18 cellular contexts compared by ENCODE assay signal in the genomic region with DNA sequence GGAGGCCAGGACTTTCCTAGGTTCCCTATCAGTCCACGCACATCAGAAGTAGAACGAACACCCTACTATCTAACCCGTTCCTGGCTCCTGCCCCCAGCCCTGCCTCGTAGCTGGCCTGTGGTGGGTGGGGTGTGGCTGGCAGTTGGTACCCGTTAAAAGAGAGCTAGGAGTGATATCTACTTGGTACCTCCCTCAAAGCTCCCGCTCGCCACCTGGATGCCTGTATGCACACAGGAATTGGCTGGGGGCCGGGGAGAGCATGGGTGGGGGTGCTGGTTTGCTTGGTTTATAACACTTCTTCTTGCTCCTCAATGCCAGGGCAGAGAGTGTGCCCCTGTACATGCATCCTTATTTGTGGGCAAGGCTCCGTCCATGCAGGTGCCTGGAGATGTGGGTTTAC. TPM values are rescaled to one million over a fixed set of nuclear protein-coding genes. Genes with fewer than 3 reads are reported as not detected.
DNase-seq lines count a peak whose midpoint lies in the region; ATAC-seq and TF ChIP-seq lines count a peak whose summit lies in the region.
"Had no signal": no experiment of that assay in that cellular context is flagged by ENCODE, and none has a peak within 500 bp of the region (broad histone marks: within the 10 kb centered on the region; RNA-seq: fewer than 3 reads in every experiment).

No MANE protein-coding gene starts in this region.

- H3K4me2 ChIP-seq in H9 (ENCODE audit: insufficient read depth, insufficient read length, low read length), result peak overlapping the region; percentile 68
- H3K4me2 ChIP-seq in neuronal stem cell (ENCODE audit: insufficient read depth, low read length, poor library complexity, severe bottlenecking), result peak overlapping the region; percentile 82

- H2BK12ac ChIP-seq in H9 (ENCODE audit: insufficient read length, low read depth, low read length) (no peak overlapping the region), neuronal stem cell (ENCODE audit: low read length) (no peak overlapping the region)

- H3K36me3 Mint-ChIP-seq in H9 (ENCODE audit: insufficient read depth in 1 of 3, low read depth in 3 of 3), result no peaks in the 10 kb centered on the region
- peaks cover 5% of the 10 kb centered on the region for H3K36me3 Mint-ChIP-seq in T-helper 17 cell (ENCODE audit: low read depth)
- H3K36me3 Mint-ChIP-seq: activated naive CD4-positive, alpha-beta T cell treated with anti-CD3 and anti-CD28 coated beads, Interleukin-2, amount 50 U/mL, for 72 hours had no signal

- no peak overlapping the region for H3K14ac ChIP-seq in H9 (ENCODE audit: insufficient read depth, low read length)
- no peak overlapping the region for H3K14ac ChIP-seq in neuronal stem cell (ENCODE audit: low read length)

- H2AK5ac ChIP-seq in H9 (ENCODE audit: insufficient read length, low read length) (no peak overlapping the region), neuronal stem cell (ENCODE audit: low read depth, low read length) (peak overlapping the region; percentile 60)

- TF ChIP-seq CTCF in H9 (conservative IDR thresholded peaks at IDR 0.05) (no peak), ovary (IDR thresholded peaks at IDR 0.05) (no peak)

- H3K27me3 Mint-ChIP-seq in H9 (ENCODE audit: low read depth), result peaks cover 63% of the 10 kb centered on the region
- peaks cover 62% of the 10 kb centered on the region for H3K27me3 Mint-ChIP-seq in T-helper 17 cell

- H4K91ac ChIP-seq in H9 (ENCODE audit: insufficient read length, low read depth, low read length) (no peak overlapping the region), neuronal stem cell (ENCODE audit: low read depth, low read length, poor library complexity) (no peak overlapping the region)

- no peaks in the 10 kb centered on the region; the same call in 1 of the 2 replicates for H3K4me1 ChIP-seq in H9 (ENCODE audit: insufficient read depth, low read length)
- H3K4me1 ChIP-seq in iPS-15b (ENCODE audit: control insufficient read depth, insufficient read depth, low read length), result no peaks in the 10 kb centered on the region
- peaks cover 4 to 8% of the 10 kb centered on the region in 2 donors for H3K4me1 ChIP-seq in neuronal stem cell (ENCODE audit: control insufficient read depth in 2 of 2, insufficient read depth in 1 of 2, low read depth in 1 of 2, low read length in 2 of 2)
- peaks cover 2% of the 10 kb centered on the region for H3K4me1 ChIP-seq in ovary (ENCODE audit: insufficient read depth)

- no peak overlapping the region for H3T11ph ChIP-seq in H9 (ENCODE audit: low read length)

- intact Hi-C loops in ovary (cut with DNase I), result no loop called here

- H2BK20ac ChIP-seq in H9 (ENCODE audit: low read depth, low read length, poor library complexity, severe bottlenecking), result no peak overlapping the region

- H2BK120ac ChIP-seq in H9 (ENCODE audit: low read depth, low read length, poor library complexity, severe bottlenecking) (no peak overlapping the region), neuronal stem cell (ENCODE audit: low read depth, low read length) (no peak overlapping the region)

- H2BK5ac ChIP-seq in H9 (ENCODE audit: insufficient read length, low read length) (no peak overlapping the region), neuronal stem cell (ENCODE audit: low read length) (no peak overlapping the region)

- H4K5ac ChIP-seq in H9 (ENCODE audit: insufficient read length, low read depth, low read length), result no peak overlapping the region

- H3K4ac ChIP-seq in H9 (ENCODE audit: low read depth, low read length) (no peak overlapping the region), neuronal stem cell (ENCODE audit: low read length) (no peak overlapping the region)

- H3K23me2 ChIP-seq in H9 (ENCODE audit: insufficient read length, low read depth, low read length, poor library complexity, severe bottlenecking), result peaks cover 6% of the 10 kb centered on the region

- H3K27ac Mint-ChIP-seq in H9 (no peak overlapping the region; a peak in 1 of 7 replicates), T-helper 17 cell (no peak overlapping the region)
- H3K27ac Mint-ChIP-seq: activated naive CD4-positive, alpha-beta T cell treated with anti-CD3 and anti-CD28 coated beads, Interleukin-2, amount 50 U/mL, for 72 hours had no signal

- H3K9ac ChIP-seq in H9 (ENCODE audit: extremely low read depth, insufficient read length, low read length) (no peak overlapping the region), iPS-15b (ENCODE audit: low read depth, low read length) (no peak overlapping the region), neuronal stem cell (ENCODE audit: low read depth, low read length, poor library complexity) (no peak overlapping the region)

- no peak for DNase-seq in H9
- DNase-seq in T-helper 17 cell, result no peak
- DNase-seq in neuronal stem cell (ENCODE audit: low spot score), result no peak
- DNase-seq in UCSD-AML1 (lab: John Stamatoyannopoulos, UW; ENCODE audit: unreplicated experiment), result no peak
- no peak for DNase-seq in ovary
- no peak for DNase-seq in glomerular visceral epithelial cell (ENCODE audit: extremely low spot score)
- DNase-seq: activated CD4-positive, alpha-beta T cell treated with anti-CD3 and anti-CD28 coated beads for 4 hours; NCI-H1417 treated with DMSO at 0.1 percent for 48 hours; NCI-H345; SHP77 treated with DMSO at 0.1 percent for 48 hours; stimulated activated CD4-positive, alpha-beta T cell treated with anti-CD3 and anti-CD28 coated beads, Interleukin-4, amount 100 ng/mL, for 24 hours had no signal

- peak overlapping the region; percentile 67 to 79 for H3K4me3 Mint-ChIP-seq in H9
- H3K4me3 Mint-ChIP-seq in T-helper 17 cell, result peak overlapping the region; percentile 60

- H4K20me1 ChIP-seq in H9 (ENCODE audit: control insufficient read depth, insufficient read depth, insufficient read length), result no peaks in the 10 kb centered on the region

- H3K9me3 ChIP-seq in H9 (ENCODE audit: control insufficient read depth, low read depth, low read length) (no peaks in the 10 kb centered on the region), T-helper 17 cell (ENCODE audit: control insufficient read depth, low read length, poor library complexity, severe bottlenecking) (no peaks in the 10 kb centered on the region), iPS-15b (ENCODE audit: control insufficient read depth, insufficient read depth, low read length) (no peaks in the 10 kb centered on the region), neuronal stem cell (replicated peaks in 1 of 2; ENCODE audit: control insufficient read depth in 2 of 2, insufficient read depth in 1 of 2, low read depth in 1 of 2, low read length in 2 of 2) (peaks cover 0 to 2% of the 10 kb centered on the region in 2 donors), ovary (no peaks in the 10 kb centered on the region)
- H3K9me3 ChIP-seq: pancreas, thoracic aorta had no signal

- TF ChIP-seq POLR2A in ovary (IDR thresholded peaks at IDR 0.05), result no peak

- H3K27me3 ChIP-seq in H9 (ENCODE audit: insufficient read depth, low read length) (no peaks in the 10 kb centered on the region; the same call in 1 of the 2 replicates), iPS-15b (ENCODE audit: control insufficient read depth, insufficient read depth, low read length) (peaks cover 43% of the 10 kb centered on the region), neuronal stem cell (ENCODE audit: control insufficient read depth in 3 of 3, insufficient read depth in 3 of 3, low read depth in 1 of 3, low read length in 3 of 3) (peaks cover 0 to 63% (median 8%) of the 10 kb centered on the region in 3 experiments), ovary (no peaks in the 10 kb centered on the region)
- H3K27me3 ChIP-seq: cardiac muscle cell, pancreas had no signal

- no CpG with 5 or more reads among the region's 9 CpGs for WGBS in H9 (ENCODE audit: extremely low coverage, insufficient read length, low lambda C conversion rate)
- WGBS in neuronal stem cell (ENCODE audit: extremely low coverage in 2 of 2, insufficient read length in 2 of 2, insufficient replicate concordance in 1 of 2), 2 donors, result no CpG with 5 or more reads among the region's 9 CpGs
- WGBS in ovary, 3 donors, result 59 to 74% (median 73%) methylated on average over 9 of the region's 9 CpGs

- TF ChIP-seq EP300 in ovary (IDR thresholded peaks at IDR 0.05), result no peak

- H3K18ac ChIP-seq in H9 (ENCODE audit: insufficient read length, low read depth, low read length) (no peak overlapping the region), neuronal stem cell (ENCODE audit: low read length) (peak overlapping the region; percentile 69)

- no peaks in the 10 kb centered on the region; the same call in 1 of the 2 replicates for H3K79me2 ChIP-seq in H9 (ENCODE audit: insufficient read depth, low read length)

- ATAC-seq in T-helper 17 cell (no peak), HG03460 (IDR thresholded peaks at IDR 0.05; ENCODE audit: unreplicated experiment) (no peak)
- ATAC-seq: GM12878, pancreas had no signal

- H3K56ac ChIP-seq in H9 (ENCODE audit: insufficient read length, low read depth, low read length), result no peak overlapping the region

- H2AFZ ChIP-seq in H9 (ENCODE audit: low read length) (no peak overlapping the region), neuronal stem cell (ENCODE audit: low read length) (peak overlapping the region; percentile 97)

- H3K27ac ChIP-seq in H9 (ENCODE audit: insufficient read length, low read depth, low read length) (no peak overlapping the region), neuronal stem cell (replicated peaks; ENCODE audit: low read length) (no peak overlapping the region), ovary (no peak overlapping the region)
- H3K27ac ChIP-seq: cardiac muscle cell, pancreas, thoracic aorta had no signal

- H3K4me1 Mint-ChIP-seq in H9 (peaks cover 14 to 21% of the 10 kb centered on the region in 2 experiments), T-helper 17 cell (peaks cover 11% of the 10 kb centered on the region)

- H3K36me3 ChIP-seq in iPS-15b (ENCODE audit: control insufficient read depth, insufficient read depth, low read length) (no peaks in the 10 kb centered on the region), neuronal stem cell (replicated peaks in 1 of 2; ENCODE audit: control insufficient read depth in 2 of 2, insufficient read depth in 2 of 2, low read length in 2 of 2) (no peaks in the 10 kb centered on the region), ovary (no peaks in the 10 kb centered on the region)
- H3K36me3 ChIP-seq: cardiac muscle cell, pancreas, thoracic aorta had no signal

- H3K23ac ChIP-seq in H9 (ENCODE audit: insufficient read length, low read depth, low read length) (no peak overlapping the region), neuronal stem cell (ENCODE audit: low read depth, low read length, poor library complexity) (peak overlapping the region; percentile 48)

- no peaks in the 10 kb centered on the region; a peak in 1 of 5 replicates for H3K9me3 Mint-ChIP-seq in H9
- H3K9me3 Mint-ChIP-seq: activated naive CD4-positive, alpha-beta T cell treated with anti-CD3 and anti-CD28 coated beads, Interleukin-2, amount 50 U/mL, for 72 hours had no signal

- peak overlapping the region; percentile 73 for H3K4me3 ChIP-seq in iPS-15b (ENCODE audit: low read depth, low read length)
- H3K4me3 ChIP-seq in neuronal stem cell (ENCODE audit: low read length in 2 of 2), result peak overlapping the region in 1 of 2 donors; percentile 15
- H3K4me3 ChIP-seq in ovary, result no peak overlapping the region
- H3K4me3 ChIP-seq: GM12878, pancreas had no signal

- H3K79me1 ChIP-seq in H9 (ENCODE audit: insufficient read depth, low read depth, low read length, poor library complexity, severe bottlenecking), result no peaks in the 10 kb centered on the region
- H3K79me1 ChIP-seq in neuronal stem cell (ENCODE audit: low read depth, low read length), result no peaks in the 10 kb centered on the region

- H2BK15ac ChIP-seq in H9 (ENCODE audit: low read depth, low read length), result no peak overlapping the region
- peak overlapping the region; percentile 1 for H2BK15ac ChIP-seq in neuronal stem cell (ENCODE audit: low read length)

- H4K8ac ChIP-seq in H9 (replicated peaks; ENCODE audit: insufficient read length, low read depth, low read length), result no peak overlapping the region
- H4K8ac ChIP-seq in neuronal stem cell (ENCODE audit: low read depth, low read length), result no peak overlapping the region

RNA-seq across cellular contexts. Expression of a gene that starts 14.0 kb away (rescaled TPM):
- 113 and 121 TPM in 2 replicates for total RNA-seq in H9 (2021)
- total RNA-seq in T-helper 17 cell, result 1 to 10 TPM; 5.2 to 5.3 TPM
- polyA plus RNA-seq in neuronal stem cell (2013, experiment 1 of 2), result 36.8 TPM
- polyA plus RNA-seq in neuronal stem cell (2013, experiment 2 of 2), result 36.7 TPM
- total RNA-seq in ovary, result 10 to 100 TPM in 1 of 7 donors, 1 to 10 TPM in 6; 1.5 to 12.1 (median 6.3) TPM
- 1 to 10 TPM; 3.8 to 4.2 TPM for polyA plus RNA-seq in ovary
